ENCODE assay signal across 2 cellular contexts in the genomic region with DNA sequence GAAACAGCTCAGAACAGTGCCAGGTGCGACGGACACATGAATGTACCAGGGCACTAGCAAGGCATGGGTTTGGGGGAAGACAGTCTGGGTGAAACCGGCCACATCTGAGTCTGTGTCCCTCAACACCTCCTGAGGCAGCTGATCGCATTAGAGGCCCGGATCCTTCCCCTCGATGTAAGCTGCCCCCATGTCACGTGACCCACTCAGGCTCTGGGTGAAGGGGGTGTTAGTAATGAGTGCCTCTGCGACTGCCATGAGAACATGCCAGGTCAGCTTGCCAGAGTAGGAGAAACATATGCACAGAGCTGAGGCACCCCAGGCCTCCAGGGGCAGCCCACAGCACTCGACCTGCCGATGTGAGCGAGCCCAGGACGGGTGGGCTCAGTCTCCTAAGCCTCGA.
A peak's percentile ranks its signal among the peaks of the same experiment; 100 is the strongest.
TF ChIP-seq lines count a peak whose summit lies in the region.

No MANE protein-coding gene starts in this region.

TF ChIP-seq in Ishikawa, 13 proteins besides CTCF, POLR2A, EP300 and RAD21:
- TF ChIP-seq TCF12 (IDR thresholded peaks at IDR 0.05; ENCODE audit: low read depth): no peak
- no peak for TF ChIP-seq REST (IDR thresholded peaks at IDR 0.05; ENCODE audit: low read depth)
- TF ChIP-seq FOXM1 (IDR thresholded peaks at IDR 0.05; ENCODE audit: borderline replicate concordance, low read depth): no peak
- TF ChIP-seq, protein P1, sequence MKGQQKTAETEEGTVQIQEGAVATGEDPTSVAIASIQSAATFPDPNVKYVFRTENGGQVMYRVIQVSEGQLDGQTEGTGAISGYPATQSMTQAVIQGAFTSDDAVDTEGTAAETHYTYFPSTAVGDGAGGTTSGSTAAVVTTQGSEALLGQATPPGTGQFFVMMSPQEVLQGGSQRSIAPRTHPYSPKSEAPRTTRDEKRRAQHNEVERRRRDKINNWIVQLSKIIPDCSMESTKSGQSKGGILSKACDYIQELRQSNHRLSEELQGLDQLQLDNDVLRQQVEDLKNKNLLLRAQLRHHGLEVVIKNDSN (IDR thresholded peaks at IDR 0.05): peak; percentile 50; the same call in 1 of the 2 replicates
- TF ChIP-seq TEAD4 (IDR thresholded peaks at IDR 0.05): no peak
- TF ChIP-seq CREB1 (IDR thresholded peaks at IDR 0.05; ENCODE audit: low read depth): no peak
- no peak for TF ChIP-seq ZBTB7A (IDR thresholded peaks at IDR 0.05; ENCODE audit: low read depth)
- TF ChIP-seq NFIC (IDR thresholded peaks at IDR 0.05): no peak

TF ChIP-seq in GM12878, 131 proteins besides CTCF, POLR2A, EP300 and RAD21:
- no peak for TF ChIP-seq SMC3 (IDR thresholded peaks at IDR 0.05; ENCODE audit: borderline replicate concordance, low read length)
- no peak for TF ChIP-seq CBX5 (IDR thresholded peaks at IDR 0.05; ENCODE audit: low read depth)
- no peak for TF ChIP-seq KLF5 (IDR thresholded peaks at IDR 0.05; ENCODE audit: partially characterized antibody)
- no peak for TF ChIP-seq E4F1 (IDR thresholded peaks at IDR 0.05; ENCODE audit: borderline replicate concordance, partially characterized antibody)
- no peak for TF ChIP-seq SIN3A (IDR thresholded peaks at IDR 0.05; ENCODE audit: low read depth, low read length)
- TF ChIP-seq, protein P1 (IDR thresholded peaks at IDR 0.05; ENCODE audit: borderline replicate concordance, extremely low read length, insufficient read depth, low read depth, low read length): peak; percentile 45
- no peak for TF ChIP-seq NFYA (IDR thresholded peaks at IDR 0.05; ENCODE audit: borderline replicate concordance, low read depth, low read length)
- TF ChIP-seq RAD51 (IDR thresholded peaks at IDR 0.05): peak; percentile 88
- TF ChIP-seq BMI1 (IDR thresholded peaks at IDR 0.05; ENCODE audit: borderline replicate concordance): no peak
- no peak for TF ChIP-seq ATF2 (IDR thresholded peaks at IDR 0.05; ENCODE audit: low read length)
- TF ChIP-seq KDM1A (IDR thresholded peaks at IDR 0.05; ENCODE audit: borderline replicate concordance): no peak
- TF ChIP-seq ASH2L (IDR thresholded peaks at IDR 0.05; ENCODE audit: borderline replicate concordance, low read depth): no peak
- no peak for TF ChIP-seq BCL3 (IDR thresholded peaks at IDR 0.05; ENCODE audit: borderline replicate concordance, insufficient read depth, low read depth, low read length, poor library complexity, severe bottlenecking)
- no peak for TF ChIP-seq ZNF207 (IDR thresholded peaks at IDR 0.05; ENCODE audit: borderline replicate concordance)
- 0 out of 2 replicates have a peak, but pooled peaks have one; percentile 28 for TF ChIP-seq HDGF (IDR thresholded peaks at IDR 0.05)
- TF ChIP-seq, protein P2, sequence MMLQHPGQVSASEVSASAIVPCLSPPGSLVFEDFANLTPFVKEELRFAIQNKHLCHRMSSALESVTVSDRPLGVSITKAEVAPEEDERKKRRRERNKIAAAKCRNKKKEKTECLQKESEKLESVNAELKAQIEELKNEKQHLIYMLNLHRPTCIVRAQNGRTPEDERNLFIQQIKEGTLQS (IDR thresholded peaks at IDR 0.05; ENCODE audit: borderline replicate concordance, extremely low read depth, low read depth, low read length): no peak
- TF ChIP-seq USF2 (IDR thresholded peaks at IDR 0.05; ENCODE audit: borderline replicate concordance, low read depth, low read length): no peak; the same call in 1 of the 2 replicates
- no peak for TF ChIP-seq MYB (IDR thresholded peaks at IDR 0.05; ENCODE audit: borderline replicate concordance, low read depth, low read length)
- peak; percentile 66; the same call in 1 of the 2 replicates for TF ChIP-seq MLLT1 (IDR thresholded peaks at IDR 0.05)
- no peak for TF ChIP-seq SRF (IDR thresholded peaks at IDR 0.05; ENCODE audit: low read depth in 2 of 2, low read length in 2 of 2)
- TF ChIP-seq ZBTB40 (IDR thresholded peaks at IDR 0.05; ENCODE audit: borderline replicate concordance): no peak
- no peak for TF ChIP-seq MEF2A (IDR thresholded peaks at IDR 0.05; ENCODE audit: insufficient read depth, low read depth, low read length)
- TF ChIP-seq JUND (IDR thresholded peaks at IDR 0.05; ENCODE audit: low read depth, low read length): no peak
- peak in 1 of 2 experiments; percentile 74; a peak in 2 of 4 replicates for TF ChIP-seq BHLHE40 (IDR thresholded peaks at IDR 0.05; ENCODE audit: borderline replicate concordance in 1 of 2, low read depth in 2 of 2, low read length in 1 of 2)
